ENCODE assay signal across 3 cellular contexts in the genomic region with DNA sequence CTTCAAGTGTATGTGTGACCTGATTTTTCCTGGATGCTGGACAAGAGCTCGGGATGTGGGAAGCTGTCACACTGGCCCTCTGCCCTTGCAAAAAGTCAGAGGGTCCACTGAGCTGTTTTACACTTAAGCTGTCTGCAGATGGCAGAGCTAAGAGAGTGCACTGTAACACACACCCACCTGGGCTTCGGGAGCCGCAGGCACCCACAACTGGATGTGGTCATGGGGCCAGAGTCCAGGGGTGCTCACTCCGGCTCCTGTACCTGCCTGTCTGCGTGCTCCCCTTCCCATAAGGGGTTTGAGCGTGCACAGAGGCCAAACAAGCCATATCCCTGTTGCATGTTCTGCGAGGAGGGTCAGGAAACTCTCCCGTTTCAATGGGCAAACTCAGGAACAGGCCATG.
TF ChIP-seq lines count a peak whose summit lies in the region.

No MANE protein-coding gene starts in this region.

TF ChIP-seq in A549, 52 proteins besides CTCF, POLR2A, EP300 and RAD21:
- TF ChIP-seq, protein P1, sequence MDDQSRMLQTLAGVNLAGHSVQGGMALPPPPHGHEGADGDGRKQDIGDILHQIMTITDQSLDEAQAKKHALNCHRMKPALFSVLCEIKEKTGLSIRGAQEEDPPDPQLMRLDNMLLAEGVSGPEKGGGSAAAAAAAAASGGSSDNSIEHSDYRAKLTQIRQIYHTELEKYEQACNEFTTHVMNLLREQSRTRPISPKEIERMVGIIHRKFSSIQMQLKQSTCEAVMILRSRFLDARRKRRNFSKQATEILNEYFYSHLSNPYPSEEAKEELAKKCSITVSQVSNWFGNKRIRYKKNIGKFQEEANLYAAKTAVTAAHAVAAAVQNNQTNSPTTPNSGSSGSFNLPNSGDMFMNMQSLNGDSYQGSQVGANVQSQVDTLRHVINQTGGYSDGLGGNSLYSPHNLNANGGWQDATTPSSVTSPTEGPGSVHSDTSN (IDR thresholded peaks at IDR 0.05), result no peak
- TF ChIP-seq EHF (CRISPR knock-in tag; IDR thresholded peaks at IDR 0.05), result no peak
- TF ChIP-seq MAZ (IDR thresholded peaks at IDR 0.05; ENCODE audit: borderline replicate concordance, low read depth, low read length), result no peak
- TF ChIP-seq HOXA7 (CRISPR knock-in tag; IDR thresholded peaks at IDR 0.05), result no peak
- no peak for TF ChIP-seq POLR2AphosphoS2 (conservative IDR thresholded peaks at IDR 0.05; ENCODE audit: low read length)
- TF ChIP-seq RNF2 (IDR thresholded peaks at IDR 0.05; ENCODE audit: borderline replicate concordance, low read depth), result no peak
- TF ChIP-seq BHLHE40 (IDR thresholded peaks at IDR 0.05; ENCODE audit: low read depth, low read length), result no peak
- TF ChIP-seq ZC3H11A (IDR thresholded peaks at IDR 0.05), result no peak
- TF ChIP-seq KDM5A (IDR thresholded peaks at IDR 0.05), result no peak
- TF ChIP-seq ESRRA (IDR thresholded peaks at IDR 0.05; ENCODE audit: borderline replicate concordance, low read length), result no peak
- TF ChIP-seq JUN (IDR thresholded peaks at IDR 0.05), result no peak
- no peak for TF ChIP-seq GATA3 (IDR thresholded peaks at IDR 0.05; ENCODE audit: borderline replicate concordance)
- TF ChIP-seq NPAS2 (CRISPR knock-in tag; IDR thresholded peaks at IDR 0.05; ENCODE audit: borderline replicate concordance), result no peak
- TF ChIP-seq, protein P2, sequence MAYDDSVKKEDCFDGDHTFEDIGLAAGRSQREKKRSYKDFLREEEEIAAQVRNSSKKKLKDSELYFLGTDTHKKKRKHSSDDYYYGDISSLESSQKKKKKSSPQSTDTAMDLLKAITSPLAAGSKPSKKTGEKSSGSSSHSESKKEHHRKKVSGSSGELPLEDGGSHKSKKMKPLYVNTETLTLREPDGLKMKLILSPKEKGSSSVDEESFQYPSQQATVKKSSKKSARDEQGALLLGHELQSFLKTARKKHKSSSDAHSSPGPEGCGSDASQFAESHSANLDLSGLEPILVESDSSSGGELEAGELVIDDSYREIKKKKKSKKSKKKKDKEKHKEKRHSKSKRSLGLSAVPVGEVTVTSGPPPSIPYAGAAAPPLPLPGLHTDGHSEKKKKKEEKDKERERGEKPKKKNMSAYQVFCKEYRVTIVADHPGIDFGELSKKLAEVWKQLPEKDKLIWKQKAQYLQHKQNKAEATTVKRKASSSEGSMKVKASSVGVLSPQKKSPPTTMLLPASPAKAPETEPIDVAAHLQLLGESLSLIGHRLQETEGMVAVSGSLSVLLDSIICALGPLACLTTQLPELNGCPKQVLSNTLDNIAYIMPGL (CRISPR knock-in tag; IDR thresholded peaks at IDR 0.05; ENCODE audit: borderline replicate concordance), result no peak
- no peak for TF ChIP-seq TP53 (CRISPR knock-in tag; IDR thresholded peaks at IDR 0.05)
- TF ChIP-seq CHD2 (IDR thresholded peaks at IDR 0.05; ENCODE audit: low read length, partially characterized antibody), result no peak
- no peak for TF ChIP-seq JUNB (IDR thresholded peaks at IDR 0.05)
- no peak for TF ChIP-seq EHMT2 (IDR thresholded peaks at IDR 0.05; ENCODE audit: low read depth)

TF ChIP-seq in GM23338, 12 proteins besides CTCF, POLR2A, EP300 and RAD21 (continues in another document):
- TF ChIP-seq ZNF114 (CRISPR knock-in tag; IDR thresholded peaks at IDR 0.05) (no peak), CREB1 (CRISPR knock-in tag; IDR thresholded peaks at IDR 0.05; ENCODE audit: low read depth) (no peak), ZNF331 (CRISPR knock-in tag; IDR thresholded peaks at IDR 0.05; ENCODE audit: low read depth) (no peak), EZH2 (IDR thresholded peaks at IDR 0.05; ENCODE audit: low read depth, unreplicated experiment) (no peak), JUNB (IDR thresholded peaks at IDR 0.05; ENCODE audit: unreplicated experiment) (no peak), POLR2AphosphoS5 (IDR thresholded peaks at IDR 0.05; ENCODE audit: low read depth) (no peak)
- TF ChIP-seq, protein P3, sequence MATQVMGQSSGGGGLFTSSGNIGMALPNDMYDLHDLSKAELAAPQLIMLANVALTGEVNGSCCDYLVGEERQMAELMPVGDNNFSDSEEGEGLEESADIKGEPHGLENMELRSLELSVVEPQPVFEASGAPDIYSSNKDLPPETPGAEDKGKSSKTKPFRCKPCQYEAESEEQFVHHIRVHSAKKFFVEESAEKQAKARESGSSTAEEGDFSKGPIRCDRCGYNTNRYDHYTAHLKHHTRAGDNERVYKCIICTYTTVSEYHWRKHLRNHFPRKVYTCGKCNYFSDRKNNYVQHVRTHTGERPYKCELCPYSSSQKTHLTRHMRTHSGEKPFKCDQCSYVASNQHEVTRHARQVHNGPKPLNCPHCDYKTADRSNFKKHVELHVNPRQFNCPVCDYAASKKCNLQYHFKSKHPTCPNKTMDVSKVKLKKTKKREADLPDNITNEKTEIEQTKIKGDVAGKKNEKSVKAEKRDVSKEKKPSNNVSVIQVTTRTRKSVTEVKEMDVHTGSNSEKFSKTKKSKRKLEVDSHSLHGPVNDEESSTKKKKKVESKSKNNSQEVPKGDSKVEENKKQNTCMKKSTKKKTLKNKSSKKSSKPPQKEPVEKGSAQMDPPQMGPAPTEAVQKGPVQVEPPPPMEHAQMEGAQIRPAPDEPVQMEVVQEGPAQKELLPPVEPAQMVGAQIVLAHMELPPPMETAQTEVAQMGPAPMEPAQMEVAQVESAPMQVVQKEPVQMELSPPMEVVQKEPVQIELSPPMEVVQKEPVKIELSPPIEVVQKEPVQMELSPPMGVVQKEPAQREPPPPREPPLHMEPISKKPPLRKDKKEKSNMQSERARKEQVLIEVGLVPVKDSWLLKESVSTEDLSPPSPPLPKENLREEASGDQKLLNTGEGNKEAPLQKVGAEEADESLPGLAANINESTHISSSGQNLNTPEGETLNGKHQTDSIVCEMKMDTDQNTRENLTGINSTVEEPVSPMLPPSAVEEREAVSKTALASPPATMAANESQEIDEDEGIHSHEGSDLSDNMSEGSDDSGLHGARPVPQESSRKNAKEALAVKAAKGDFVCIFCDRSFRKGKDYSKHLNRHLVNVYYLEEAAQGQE (IDR thresholded peaks at IDR 0.05; ENCODE audit: unreplicated experiment), result no peak
- TF ChIP-seq, protein P4, sequence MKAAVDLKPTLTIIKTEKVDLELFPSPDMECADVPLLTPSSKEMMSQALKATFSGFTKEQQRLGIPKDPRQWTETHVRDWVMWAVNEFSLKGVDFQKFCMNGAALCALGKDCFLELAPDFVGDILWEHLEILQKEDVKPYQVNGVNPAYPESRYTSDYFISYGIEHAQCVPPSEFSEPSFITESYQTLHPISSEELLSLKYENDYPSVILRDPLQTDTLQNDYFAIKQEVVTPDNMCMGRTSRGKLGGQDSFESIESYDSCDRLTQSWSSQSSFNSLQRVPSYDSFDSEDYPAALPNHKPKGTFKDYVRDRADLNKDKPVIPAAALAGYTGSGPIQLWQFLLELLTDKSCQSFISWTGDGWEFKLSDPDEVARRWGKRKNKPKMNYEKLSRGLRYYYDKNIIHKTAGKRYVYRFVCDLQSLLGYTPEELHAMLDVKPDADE (IDR thresholded peaks at IDR 0.05), result no peak

TF ChIP-seq in K562, 482 proteins besides CTCF, POLR2A, EP300 and RAD21:
- no peak for TF ChIP-seq L3MBTL2 (IDR thresholded peaks at IDR 0.05)
- TF ChIP-seq ZNF445 (CRISPR knock-in tag; IDR thresholded peaks at IDR 0.05; ENCODE audit: low read depth), result no peak
- TF ChIP-seq SLC30A9 (CRISPR knock-in tag; IDR thresholded peaks at IDR 0.05), result no peak
- TF ChIP-seq TRIM28 (IDR thresholded peaks at IDR 0.05), result no peak
- TF ChIP-seq, protein P5, sequence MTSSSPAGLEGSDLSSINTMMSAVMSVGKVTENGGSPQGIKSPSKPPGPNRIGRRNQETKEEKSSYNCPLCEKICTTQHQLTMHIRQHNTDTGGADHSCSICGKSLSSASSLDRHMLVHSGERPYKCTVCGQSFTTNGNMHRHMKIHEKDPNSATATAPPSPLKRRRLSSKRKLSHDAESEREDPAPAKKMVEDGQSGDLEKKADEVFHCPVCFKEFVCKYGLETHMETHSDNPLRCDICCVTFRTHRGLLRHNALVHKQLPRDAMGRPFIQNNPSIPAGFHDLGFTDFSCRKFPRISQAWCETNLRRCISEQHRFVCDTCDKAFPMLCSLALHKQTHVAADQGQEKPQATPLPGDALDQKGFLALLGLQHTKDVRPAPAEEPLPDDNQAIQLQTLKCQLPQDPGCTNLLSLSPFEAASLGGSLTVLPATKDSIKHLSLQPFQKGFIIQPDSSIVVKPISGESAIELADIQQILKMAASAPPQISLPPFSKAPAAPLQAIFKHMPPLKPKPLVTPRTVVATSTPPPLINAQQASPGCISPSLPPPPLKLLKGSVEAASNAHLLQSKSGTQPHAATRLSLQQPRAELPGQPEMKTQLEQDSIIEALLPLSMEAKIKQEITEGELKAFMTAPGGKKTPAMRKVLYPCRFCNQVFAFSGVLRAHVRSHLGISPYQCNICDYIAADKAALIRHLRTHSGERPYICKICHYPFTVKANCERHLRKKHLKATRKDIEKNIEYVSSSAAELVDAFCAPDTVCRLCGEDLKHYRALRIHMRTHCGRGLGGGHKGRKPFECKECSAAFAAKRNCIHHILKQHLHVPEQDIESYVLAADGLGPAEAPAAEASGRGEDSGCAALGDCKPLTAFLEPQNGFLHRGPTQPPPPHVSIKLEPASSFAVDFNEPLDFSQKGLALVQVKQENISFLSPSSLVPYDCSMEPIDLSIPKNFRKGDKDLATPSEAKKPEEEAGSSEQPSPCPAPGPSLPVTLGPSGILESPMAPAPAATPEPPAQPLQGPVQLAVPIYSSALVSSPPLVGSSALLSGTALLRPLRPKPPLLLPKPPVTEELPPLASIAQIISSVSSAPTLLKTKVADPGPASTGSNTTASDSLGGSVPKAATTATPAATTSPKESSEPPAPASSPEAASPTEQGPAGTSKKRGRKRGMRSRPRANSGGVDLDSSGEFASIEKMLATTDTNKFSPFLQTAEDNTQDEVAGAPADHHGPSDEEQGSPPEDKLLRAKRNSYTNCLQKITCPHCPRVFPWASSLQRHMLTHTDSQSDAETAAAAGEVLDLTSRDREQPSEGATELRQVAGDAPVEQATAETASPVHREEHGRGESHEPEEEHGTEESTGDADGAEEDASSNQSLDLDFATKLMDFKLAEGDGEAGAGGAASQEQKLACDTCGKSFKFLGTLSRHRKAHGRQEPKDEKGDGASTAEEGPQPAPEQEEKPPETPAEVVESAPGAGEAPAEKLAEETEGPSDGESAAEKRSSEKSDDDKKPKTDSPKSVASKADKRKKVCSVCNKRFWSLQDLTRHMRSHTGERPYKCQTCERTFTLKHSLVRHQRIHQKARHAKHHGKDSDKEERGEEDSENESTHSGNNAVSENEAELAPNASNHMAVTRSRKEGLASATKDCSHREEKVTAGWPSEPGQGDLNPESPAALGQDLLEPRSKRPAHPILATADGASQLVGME (CRISPR knock-in tag; IDR thresholded peaks at IDR 0.05), result no peak
- TF ChIP-seq, protein P6, sequence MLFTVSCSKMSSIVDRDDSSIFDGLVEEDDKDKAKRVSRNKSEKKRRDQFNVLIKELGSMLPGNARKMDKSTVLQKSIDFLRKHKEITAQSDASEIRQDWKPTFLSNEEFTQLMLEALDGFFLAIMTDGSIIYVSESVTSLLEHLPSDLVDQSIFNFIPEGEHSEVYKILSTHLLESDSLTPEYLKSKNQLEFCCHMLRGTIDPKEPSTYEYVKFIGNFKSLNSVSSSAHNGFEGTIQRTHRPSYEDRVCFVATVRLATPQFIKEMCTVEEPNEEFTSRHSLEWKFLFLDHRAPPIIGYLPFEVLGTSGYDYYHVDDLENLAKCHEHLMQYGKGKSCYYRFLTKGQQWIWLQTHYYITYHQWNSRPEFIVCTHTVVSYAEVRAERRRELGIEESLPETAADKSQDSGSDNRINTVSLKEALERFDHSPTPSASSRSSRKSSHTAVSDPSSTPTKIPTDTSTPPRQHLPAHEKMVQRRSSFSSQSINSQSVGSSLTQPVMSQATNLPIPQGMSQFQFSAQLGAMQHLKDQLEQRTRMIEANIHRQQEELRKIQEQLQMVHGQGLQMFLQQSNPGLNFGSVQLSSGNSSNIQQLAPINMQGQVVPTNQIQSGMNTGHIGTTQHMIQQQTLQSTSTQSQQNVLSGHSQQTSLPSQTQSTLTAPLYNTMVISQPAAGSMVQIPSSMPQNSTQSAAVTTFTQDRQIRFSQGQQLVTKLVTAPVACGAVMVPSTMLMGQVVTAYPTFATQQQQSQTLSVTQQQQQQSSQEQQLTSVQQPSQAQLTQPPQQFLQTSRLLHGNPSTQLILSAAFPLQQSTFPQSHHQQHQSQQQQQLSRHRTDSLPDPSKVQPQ (CRISPR knock-in tag; IDR thresholded peaks at IDR 0.05; ENCODE audit: borderline replicate concordance), result no peak
- no peak for TF ChIP-seq FOXJ2 (tag; IDR thresholded peaks at IDR 0.05)
- TF ChIP-seq HCFC1 (IDR thresholded peaks at IDR 0.05; ENCODE audit: low read depth, low read length), result no peak
- TF ChIP-seq, protein P7, sequence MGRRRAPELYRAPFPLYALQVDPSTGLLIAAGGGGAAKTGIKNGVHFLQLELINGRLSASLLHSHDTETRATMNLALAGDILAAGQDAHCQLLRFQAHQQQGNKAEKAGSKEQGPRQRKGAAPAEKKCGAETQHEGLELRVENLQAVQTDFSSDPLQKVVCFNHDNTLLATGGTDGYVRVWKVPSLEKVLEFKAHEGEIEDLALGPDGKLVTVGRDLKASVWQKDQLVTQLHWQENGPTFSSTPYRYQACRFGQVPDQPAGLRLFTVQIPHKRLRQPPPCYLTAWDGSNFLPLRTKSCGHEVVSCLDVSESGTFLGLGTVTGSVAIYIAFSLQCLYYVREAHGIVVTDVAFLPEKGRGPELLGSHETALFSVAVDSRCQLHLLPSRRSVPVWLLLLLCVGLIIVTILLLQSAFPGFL (CRISPR knock-in tag; IDR thresholded peaks at IDR 0.05), result no peak
- no peak for TF ChIP-seq CBFA2T3 (IDR thresholded peaks at IDR 0.05)
- no peak for TF ChIP-seq PHF21A (IDR thresholded peaks at IDR 0.05; ENCODE audit: borderline replicate concordance, low read depth)
- TF ChIP-seq, protein P8, sequence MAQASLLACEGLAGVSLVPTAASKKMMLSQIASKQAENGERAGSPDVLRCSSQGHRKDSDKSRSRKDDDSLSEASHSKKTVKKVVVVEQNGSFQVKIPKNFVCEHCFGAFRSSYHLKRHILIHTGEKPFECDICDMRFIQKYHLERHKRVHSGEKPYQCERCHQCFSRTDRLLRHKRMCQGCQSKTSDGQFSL (CRISPR knock-in tag; IDR thresholded peaks at IDR 0.05), result no peak
- TF ChIP-seq, protein P8 (tag; IDR thresholded peaks at IDR 0.05), result no peak
- no peak for TF ChIP-seq POLR2AphosphoS5 (IDR thresholded peaks at IDR 0.05; ENCODE audit: control insufficient read depth, insufficient read depth, low read depth, low read length)
- TF ChIP-seq SP1 (CRISPR knock-in tag; IDR thresholded peaks at IDR 0.05), result no peak
- TF ChIP-seq SETDB1 (IDR thresholded peaks at IDR 0.05; ENCODE audit: low read length), result no peak
